11 cellular contexts compared by ENCODE assay signal in the genomic region with DNA sequence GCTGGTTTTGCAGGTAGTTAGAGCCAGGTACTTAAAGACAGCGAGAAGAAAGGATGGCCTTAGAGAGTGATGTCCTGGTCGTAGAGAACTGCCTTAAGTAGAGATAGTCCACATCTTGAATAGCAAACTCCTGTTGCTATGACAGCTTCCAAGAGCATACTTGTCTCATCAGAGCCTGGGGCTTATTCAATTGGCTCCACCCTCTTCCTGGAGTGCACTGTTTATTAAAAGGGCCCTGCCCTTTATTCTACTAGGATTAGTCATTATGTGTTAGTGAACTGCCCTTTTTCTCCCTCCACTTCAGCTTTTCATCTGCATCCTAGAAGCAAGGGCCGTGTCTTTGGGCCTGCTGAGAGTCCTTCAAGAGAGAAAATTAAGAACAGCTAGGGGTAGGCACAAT.
DNase-seq lines count a peak whose midpoint lies in the region; ATAC-seq and TF ChIP-seq lines count a peak whose summit lies in the region.
"Had no signal": no experiment of that assay in that cellular context is flagged by ENCODE, and none has a peak within 500 bp of the region (broad histone marks: within the 10 kb centered on the region; RNA-seq: fewer than 3 reads in every experiment).

No MANE protein-coding gene starts in this region.

- TF ChIP-seq EP300 in gastroesophageal sphincter (IDR thresholded peaks at IDR 0.05): no peak

- H3K4me3 Mint-ChIP-seq in GM23338: no peak overlapping the region
- H3K4me3 Mint-ChIP-seq: activated CD4-positive, alpha-beta T cell treated with anti-CD3 and anti-CD28 coated beads, Interleukin-2, amount 10 ng/mL, durations not matched to agents 24 days and 14 days; activated naive CD8-positive, alpha-beta T cell had no signal

- H3K9me2 ChIP-seq in GM23338 (ENCODE audit: insufficient read depth): no peaks in the 10 kb centered on the region

- H4K20me1 ChIP-seq in GM23338 (replicated peaks; ENCODE audit: insufficient read depth): no peaks in the 10 kb centered on the region

- H3K36me3 Mint-ChIP-seq in GM23338 (ENCODE audit: low read depth): no peaks in the 10 kb centered on the region
- H3K36me3 Mint-ChIP-seq: activated naive CD8-positive, alpha-beta T cell had no signal

- no peak overlapping the region for H2AFZ ChIP-seq in GM23338

- POLR2A ChIA-PET in RWPE1 (lab: Yijun Ruan, JAX; ENCODE audit: low non-redundant PET): no interaction called here

- no peaks in the 10 kb centered on the region for H3K9me3 ChIP-seq in gastroesophageal sphincter

- peak; percentile 57; the same call in 2 of the 3 replicates for ATAC-seq in GM23338
- peak; percentile 41 for ATAC-seq in gastroesophageal sphincter
- no peak for ATAC-seq in GM21526 (IDR thresholded peaks at IDR 0.05; ENCODE audit: low FRiP score, unreplicated experiment)

- H3K9me3 Mint-ChIP-seq in GM23338: no peaks in the 10 kb centered on the region; the same call in 2 of the 3 replicates

- peaks cover 2% of the 10 kb centered on the region; the same call in 1 of the 3 replicates for H3K4me1 Mint-ChIP-seq in GM23338

- H3K27ac Mint-ChIP-seq in GM23338: no peak overlapping the region
- H3K27ac Mint-ChIP-seq: activated CD4-positive, alpha-beta T cell treated with anti-CD3 and anti-CD28 coated beads, Interleukin-2, amount 10 ng/mL, durations not matched to agents 24 days and 14 days; activated naive CD8-positive, alpha-beta T cell had no signal

- TF ChIP-seq CTCF in AG09319 (IDR thresholded peaks at IDR 0.05; ENCODE audit: low read depth, low read length) (no peak), GM23338 (conservative IDR thresholded peaks at IDR 0.05; ENCODE audit: low read depth in 2 of 2) (no peak), RWPE1 (conservative IDR thresholded peaks at IDR 0.05; ENCODE audit: low read depth) (no peak), gastroesophageal sphincter (IDR thresholded peaks at IDR 0.05) (no peak)

- H3K4me3 ChIP-seq in GM23338 (no peak overlapping the region), gastroesophageal sphincter (no peak overlapping the region)
- H3K4me3 ChIP-seq: SJCRH30 had no signal

- no peaks in the 10 kb centered on the region for H3K36me3 ChIP-seq in GM23338 (ENCODE audit: insufficient read depth)
- no peaks in the 10 kb centered on the region for H3K36me3 ChIP-seq in gastroesophageal sphincter
- H3K36me3 ChIP-seq: SJCRH30 had no signal

- H3F3A ChIP-seq in GM23338 (replicated peaks; ENCODE audit: low read depth): no peaks in the 10 kb centered on the region

- no peak overlapping the region for H3K27ac ChIP-seq in GM23338 (ENCODE audit: low read depth)
- H3K27ac ChIP-seq in RWPE1: no peak overlapping the region
- no peak overlapping the region for H3K27ac ChIP-seq in gastroesophageal sphincter
- H3K27ac ChIP-seq: SJCRH30 had no signal

- H3K27me3 ChIP-seq in GM23338 (ENCODE audit: insufficient read depth) (no peaks in the 10 kb centered on the region), gastroesophageal sphincter (no peaks in the 10 kb centered on the region)
- H3K27me3 ChIP-seq: SJCRH30 had no signal

- H3K4me1 ChIP-seq in GM23338 (ENCODE audit: insufficient read depth): no peaks in the 10 kb centered on the region
- no peaks in the 10 kb centered on the region for H3K4me1 ChIP-seq in gastroesophageal sphincter

- H3K4me2 ChIP-seq in GM23338: no peak overlapping the region

- CTCF ChIA-PET in RWPE1 (lab: Yijun Ruan, JAX): no interaction called here

- 60 to 69% methylated on average over 1 to 2 of the region's 3 CpGs for WGBS in gastroesophageal sphincter (ENCODE audit: low coverage in 1 of 2), 2 donors

- TF ChIP-seq POLR2A in gastroesophageal sphincter (IDR thresholded peaks at IDR 0.05): no peak

- DNase-seq in AG09319 (ENCODE audit: extremely low read depth, low read depth) (peak; percentile 36), GM23338 (ENCODE audit: low spot score) (no peak), RWPE1 (ENCODE audit: low spot score) (peak; percentile 63), NCI-H1048 (lab: John Stamatoyannopoulos, UW) (no peak), RPMI8226 (no peak), OCI-M2 (lab: John Stamatoyannopoulos, UW; ENCODE audit: unreplicated experiment) (no peak)
- DNase-seq: activated CD4-positive, alpha-beta T cell treated with anti-CD3 and anti-CD28 coated beads, Interleukin-2, amount 10 ng/mL, durations not matched to agents 24 days and 14 days; SJCRH30 had no signal

- no peaks in the 10 kb centered on the region for H3K79me2 ChIP-seq in GM23338 (replicated peaks; ENCODE audit: insufficient read depth)

- H3K27me3 Mint-ChIP-seq in GM23338 (ENCODE audit: insufficient read depth, low read depth, poor library complexity): no peaks in the 10 kb centered on the region
- H3K27me3 Mint-ChIP-seq: activated naive CD8-positive, alpha-beta T cell had no signal

TF ChIP-seq in GM23338, 12 proteins besides CTCF, POLR2A, EP300 and RAD21 (continues in another document):
- TF ChIP-seq CREB1 (CRISPR knock-in tag; IDR thresholded peaks at IDR 0.05; ENCODE audit: low read depth) (no peak), ZNF331 (CRISPR knock-in tag; IDR thresholded peaks at IDR 0.05; ENCODE audit: low read depth) (no peak), JUNB (IDR thresholded peaks at IDR 0.05; ENCODE audit: unreplicated experiment) (no peak), ETS1 (IDR thresholded peaks at IDR 0.05) (no peak), STAT1 (IDR thresholded peaks at IDR 0.05; ENCODE audit: unreplicated experiment) (no peak), ZNF114 (CRISPR knock-in tag; IDR thresholded peaks at IDR 0.05) (no peak), POLR2AphosphoS5 (IDR thresholded peaks at IDR 0.05; ENCODE audit: low read depth) (no peak), EZH2 (IDR thresholded peaks at IDR 0.05; ENCODE audit: low read depth, unreplicated experiment) (no peak), NANOG (IDR thresholded peaks at IDR 0.05; ENCODE audit: borderline replicate concordance) (no peak)
- TF ChIP-seq, protein P1, sequence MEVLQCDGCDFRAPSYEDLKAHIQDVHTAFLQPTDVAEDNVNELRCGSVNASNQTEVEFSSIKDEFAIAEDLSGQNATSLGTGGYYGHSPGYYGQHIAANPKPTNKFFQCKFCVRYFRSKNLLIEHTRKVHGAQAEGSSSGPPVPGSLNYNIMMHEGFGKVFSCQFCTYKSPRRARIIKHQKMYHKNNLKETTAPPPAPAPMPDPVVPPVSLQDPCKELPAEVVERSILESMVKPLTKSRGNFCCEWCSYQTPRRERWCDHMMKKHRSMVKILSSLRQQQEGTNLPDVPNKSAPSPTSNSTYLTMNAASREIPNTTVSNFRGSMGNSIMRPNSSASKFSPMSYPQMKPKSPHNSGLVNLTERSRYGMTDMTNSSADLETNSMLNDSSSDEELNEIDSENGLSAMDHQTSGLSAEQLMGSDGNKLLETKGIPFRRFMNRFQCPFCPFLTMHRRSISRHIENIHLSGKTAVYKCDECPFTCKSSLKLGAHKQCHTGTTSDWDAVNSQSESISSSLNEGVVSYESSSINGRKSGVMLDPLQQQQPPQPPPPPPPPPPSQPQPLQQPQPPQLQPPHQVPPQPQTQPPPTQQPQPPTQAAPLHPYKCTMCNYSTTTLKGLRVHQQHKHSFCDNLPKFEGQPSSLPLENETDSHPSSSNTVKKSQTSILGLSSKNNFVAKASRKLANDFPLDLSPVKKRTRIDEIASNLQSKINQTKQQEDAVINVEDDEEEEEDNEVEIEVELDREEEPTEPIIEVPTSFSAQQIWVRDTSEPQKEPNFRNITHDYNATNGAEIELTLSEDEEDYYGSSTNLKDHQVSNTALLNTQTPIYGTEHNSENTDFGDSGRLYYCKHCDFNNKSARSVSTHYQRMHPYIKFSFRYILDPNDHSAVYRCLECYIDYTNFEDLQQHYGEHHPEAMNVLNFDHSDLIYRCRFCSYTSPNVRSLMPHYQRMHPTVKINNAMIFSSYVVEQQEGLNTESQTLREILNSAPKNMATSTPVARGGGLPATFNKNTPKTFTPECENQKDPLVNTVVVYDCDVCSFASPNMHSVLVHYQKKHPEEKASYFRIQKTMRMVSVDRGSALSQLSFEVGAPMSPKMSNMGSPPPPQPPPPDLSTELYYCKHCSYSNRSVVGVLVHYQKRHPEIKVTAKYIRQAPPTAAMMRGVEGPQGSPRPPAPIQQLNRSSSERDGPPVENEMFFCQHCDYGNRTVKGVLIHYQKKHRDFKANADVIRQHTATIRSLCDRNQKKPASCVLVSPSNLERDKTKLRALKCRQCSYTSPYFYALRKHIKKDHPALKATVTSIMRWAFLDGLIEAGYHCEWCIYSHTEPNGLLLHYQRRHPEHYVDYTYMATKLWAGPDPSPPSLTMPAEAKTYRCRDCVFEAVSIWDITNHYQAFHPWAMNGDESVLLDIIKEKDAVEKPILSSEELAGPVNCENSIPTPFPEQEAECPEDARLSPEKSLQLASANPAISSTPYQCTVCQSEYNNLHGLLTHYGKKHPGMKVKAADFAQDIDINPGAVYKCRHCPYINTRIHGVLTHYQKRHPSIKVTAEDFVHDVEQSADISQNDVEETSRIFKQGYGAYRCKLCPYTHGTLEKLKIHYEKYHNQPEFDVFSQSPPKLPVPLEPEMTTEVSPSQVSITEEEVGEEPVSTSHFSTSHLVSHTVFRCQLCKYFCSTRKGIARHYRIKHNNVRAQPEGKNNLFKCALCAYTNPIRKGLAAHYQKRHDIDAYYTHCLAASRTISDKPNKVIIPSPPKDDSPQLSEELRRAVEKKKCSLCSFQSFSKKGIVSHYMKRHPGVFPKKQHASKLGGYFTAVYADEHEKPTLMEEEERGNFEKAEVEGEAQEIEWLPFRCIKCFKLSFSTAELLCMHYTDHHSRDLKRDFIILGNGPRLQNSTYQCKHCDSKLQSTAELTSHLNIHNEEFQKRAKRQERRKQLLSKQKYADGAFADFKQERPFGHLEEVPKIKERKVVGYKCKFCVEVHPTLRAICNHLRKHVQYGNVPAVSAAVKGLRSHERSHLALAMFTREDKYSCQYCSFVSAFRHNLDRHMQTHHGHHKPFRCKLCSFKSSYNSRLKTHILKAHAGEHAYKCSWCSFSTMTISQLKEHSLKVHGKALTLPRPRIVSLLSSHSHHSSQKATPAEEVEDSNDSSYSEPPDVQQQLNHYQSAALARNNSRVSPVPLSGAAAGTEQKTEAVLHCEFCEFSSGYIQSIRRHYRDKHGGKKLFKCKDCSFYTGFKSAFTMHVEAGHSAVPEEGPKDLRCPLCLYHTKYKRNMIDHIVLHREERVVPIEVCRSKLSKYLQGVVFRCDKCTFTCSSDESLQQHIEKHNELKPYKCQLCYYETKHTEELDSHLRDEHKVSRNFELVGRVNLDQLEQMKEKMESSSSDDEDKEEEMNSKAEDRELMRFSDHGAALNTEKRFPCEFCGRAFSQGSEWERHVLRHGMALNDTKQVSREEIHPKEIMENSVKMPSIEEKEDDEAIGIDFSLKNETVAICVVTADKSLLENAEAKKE (CRISPR knock-in tag; IDR thresholded peaks at IDR 0.05): no peak

Comparison
In these comparisons a context has a peak if more than half of its experiments do, and no peak if none do; other contexts are left out.
1. DNase-seq: peak in AG09319 (single experiment) and RWPE1 (single experiment); none in GM23338 (single experiment), NCI-H1048 (single experiment), RPMI8226 (single experiment) and OCI-M2 (single experiment).